ENCODE assay signal across 9 cellular contexts in the genomic region with DNA sequence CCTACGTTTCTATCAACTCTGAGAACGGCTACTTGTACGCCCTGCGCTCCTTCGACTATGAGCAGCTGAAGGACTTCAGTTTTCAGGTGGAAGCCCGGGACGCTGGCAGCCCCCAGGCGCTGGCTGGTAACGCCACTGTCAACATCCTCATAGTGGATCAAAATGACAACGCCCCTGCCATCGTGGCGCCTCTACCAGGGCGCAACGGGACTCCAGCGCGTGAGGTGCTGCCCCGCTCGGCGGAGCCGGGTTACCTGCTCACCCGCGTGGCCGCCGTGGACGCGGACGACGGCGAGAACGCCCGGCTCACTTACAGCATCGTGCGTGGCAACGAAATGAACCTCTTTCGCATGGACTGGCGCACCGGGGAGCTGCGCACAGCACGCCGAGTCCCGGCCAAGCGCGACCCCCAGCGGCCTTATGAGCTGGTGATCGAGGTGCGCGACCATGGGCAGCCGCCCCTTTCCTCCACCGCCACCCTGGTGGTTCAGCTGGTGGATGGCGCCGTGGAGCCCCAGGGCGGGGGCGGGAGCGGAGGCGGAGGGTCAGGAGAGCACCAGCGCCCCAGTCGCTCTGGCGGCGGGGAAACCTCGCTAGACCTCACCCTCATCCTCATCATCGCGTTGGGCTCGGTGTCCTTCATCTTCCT. TPM values are rescaled to one million over a fixed set of nuclear protein-coding genes. Genes with fewer than 3 reads are reported as not detected.
DNase-seq lines count a peak whose midpoint lies in the region; ATAC-seq and TF ChIP-seq lines count a peak whose summit lies in the region.
"Had no signal": no experiment of that assay in that cellular context is flagged by ENCODE, and none has a peak within 500 bp of the region (broad histone marks: within the 10 kb centered on the region; RNA-seq: fewer than 3 reads in every experiment).

No MANE protein-coding gene starts in this region.

- peaks cover 6 to 32% of the 10 kb centered on the region in 2 donors for H3K4me1 ChIP-seq in breast epithelium
- no peaks in the 10 kb centered on the region for H3K4me1 ChIP-seq in mesendoderm (ENCODE audit: control insufficient read depth, low read depth, low read length)
- H3K4me1 ChIP-seq in upper lobe of right lung = peaks cover 50% of the 10 kb centered on the region

- no TSS peak for BruUV-seq in MCF 10A (replicated peaks; lab: Mats Ljungman, UMichigan)

- H3K79me1 ChIP-seq in mesendoderm (ENCODE audit: low read length) = peaks cover 4% of the 10 kb centered on the region

- peak overlapping the region; percentile 79 for H3K9ac ChIP-seq in mesendoderm (ENCODE audit: low read length)

- H3K27ac ChIP-seq in breast epithelium = no peak overlapping the region
- peak overlapping the region; percentile 96 for H3K27ac ChIP-seq in caudate nucleus (ENCODE audit: low read depth, low read length)
- peak overlapping the region; percentile 2 for H3K27ac ChIP-seq in mesendoderm (ENCODE audit: low read depth, low read length)
- H3K27ac ChIP-seq in upper lobe of right lung = no peak overlapping the region
- no peak overlapping the region for H3K27ac ChIP-seq in CD4-positive, alpha-beta T cell (ENCODE audit: low read depth, low read length)
- H3K27ac ChIP-seq: epithelial cell of prostate had no signal

- no peaks in the 10 kb centered on the region for H3K36me3 ChIP-seq in breast epithelium
- no peaks in the 10 kb centered on the region for H3K36me3 ChIP-seq in mesendoderm (ENCODE audit: control insufficient read depth, insufficient read depth, low read length)
- H3K36me3 ChIP-seq in upper lobe of right lung = no peaks in the 10 kb centered on the region

- H3K36me3 Mint-ChIP-seq in MCF 10A (ENCODE audit: insufficient read depth, unreplicated experiment) = no peaks in the 10 kb centered on the region
- H3K36me3 Mint-ChIP-seq in CD4-positive, alpha-beta T cell (ENCODE audit: low read depth) = no peaks in the 10 kb centered on the region

- WGBS in mesendoderm (ENCODE audit: extremely low coverage, insufficient coverage, low lambda C conversion rate) = no CpG with 5 or more reads among the region's 63 CpGs

- H3K27me3 Mint-ChIP-seq in MCF 10A (ENCODE audit: insufficient read depth, unreplicated experiment) = peaks cover 39% of the 10 kb centered on the region
- peaks cover 76% of the 10 kb centered on the region for H3K27me3 Mint-ChIP-seq in CD4-positive, alpha-beta T cell

- H3K79me2 ChIP-seq in mesendoderm (ENCODE audit: control insufficient read depth, insufficient read depth, low read length) = peaks cover 62% of the 10 kb centered on the region

- H3K4me3 ChIP-seq in breast epithelium (peak overlapping the region; percentile 6 to 63 (median 42)), mesendoderm (ENCODE audit: low read length) (peak overlapping the region; percentile 64), upper lobe of right lung (peak overlapping the region; percentile 14)

- no peak for TF ChIP-seq POLR2A in breast epithelium (IDR thresholded peaks at IDR 0.05)

- no peak overlapping the region for H4K8ac ChIP-seq in mesendoderm (ENCODE audit: low read depth, low read length)

- no peak for ATAC-seq in upper lobe of right lung
- ATAC-seq in GM19467 (IDR thresholded peaks at IDR 0.05; ENCODE audit: unreplicated experiment) = no peak
- ATAC-seq in CD4-positive, alpha-beta T cell (ENCODE audit: poor library complexity) = no peak

- H2BK15ac ChIP-seq in mesendoderm (replicated peaks; ENCODE audit: low read depth) = no peak overlapping the region

- H3K18ac ChIP-seq in mesendoderm (ENCODE audit: low read length) = peak overlapping the region; percentile 29

- no peak overlapping the region for H2BK120ac ChIP-seq in mesendoderm (ENCODE audit: low read depth, low read length)

- TF ChIP-seq CTCF in breast epithelium (IDR thresholded peaks at IDR 0.05) (no peak), MCF 10A (IDR thresholded peaks at IDR 0.05; ENCODE audit: unreplicated experiment) (no peak), upper lobe of right lung (IDR thresholded peaks at IDR 0.05) (no peak)
- TF ChIP-seq CTCF in CD4-positive, alpha-beta T cell (IDR thresholded peaks at IDR 0.05) = no peak

- no peak for DNase-seq in breast epithelium (ENCODE audit: low spot score in 2 of 2)
- no peak for DNase-seq in MCF 10A (ENCODE audit: unreplicated experiment)
- peak in 53 of 61 donors; percentile 17 to 82 (median 64) for DNase-seq in caudate nucleus (lab: John Stamatoyannopoulos, UW)
- DNase-seq in mesendoderm = peak; percentile 78
- DNase-seq in upper lobe of right lung = no peak
- no peak for DNase-seq in NAMALWA (ENCODE audit: low spot score)
- no peak for DNase-seq in CD4-positive, alpha-beta T cell

- no peak overlapping the region for H4K5ac ChIP-seq in mesendoderm (ENCODE audit: low read length)

- H3K23ac ChIP-seq in mesendoderm (ENCODE audit: low read length) = peak overlapping the region; percentile 80

- no peaks in the 10 kb centered on the region for H3K9me3 ChIP-seq in breast epithelium
- no peaks in the 10 kb centered on the region for H3K9me3 ChIP-seq in upper lobe of right lung
- H3K9me3 ChIP-seq in CD4-positive, alpha-beta T cell (ENCODE audit: control insufficient read depth, low read length) = no peaks in the 10 kb centered on the region

- H3K27me3 ChIP-seq in breast epithelium (peaks cover 3 to 89% of the 10 kb centered on the region in 2 donors), mesendoderm (ENCODE audit: insufficient read depth, low read length, poor library complexity) (no peaks in the 10 kb centered on the region), upper lobe of right lung (peaks cover 74% of the 10 kb centered on the region)
- H3K27me3 ChIP-seq in CD4-positive, alpha-beta T cell (ENCODE audit: control insufficient read depth, insufficient read depth, low read length) = peaks cover 68% of the 10 kb centered on the region

- H3K27ac Mint-ChIP-seq in MCF 10A (ENCODE audit: low read depth, unreplicated experiment) = no peak overlapping the region
- no peak overlapping the region for H3K27ac Mint-ChIP-seq in CD4-positive, alpha-beta T cell

- peak overlapping the region; percentile 21 for H3K4me2 ChIP-seq in mesendoderm (ENCODE audit: low read length)

- H3K4me3 Mint-ChIP-seq in MCF 10A (ENCODE audit: unreplicated experiment) = no peak overlapping the region
- no peak overlapping the region for H3K4me3 Mint-ChIP-seq in CD4-positive, alpha-beta T cell

- H3K56ac ChIP-seq in mesendoderm (ENCODE audit: low read length) = peak overlapping the region; percentile 97

- CTCF ChIA-PET in MCF 10A (lab: Yijun Ruan, JAX) = interaction anchor here (0.7 to 4.9 kb wide), 4 partner anchors 169 to 1626 kb away, joined by 3 to 26 read pairs (median 8); no protein-coding TSS in a partner anchor
- CTCF ChIA-PET in CD4-positive, alpha-beta T cell (lab: Charles Lee) = no interaction called here

- POLR2A ChIA-PET in MCF 10A (lab: Yijun Ruan, JAX) = no interaction called here
- POLR2A ChIA-PET in CD4-positive, alpha-beta T cell (lab: Charles Lee) = no interaction called here

- peaks cover 5% of the 10 kb centered on the region for H3K9me3 Mint-ChIP-seq in MCF 10A (ENCODE audit: unreplicated experiment)
- no peaks in the 10 kb centered on the region for H3K9me3 Mint-ChIP-seq in CD4-positive, alpha-beta T cell

- intact Hi-C loops in breast epithelium (cut with DNase I; ENCODE audit: low total_unique reads) = no loop called here
- intact Hi-C loops in MCF 10A (cut with micrococcal nuclease) = no loop called here
- intact Hi-C loops in upper lobe of right lung (cut with DNase I) = no loop called here
- intact Hi-C loops in CD4-positive, alpha-beta T cell (cut with DNase I, micrococcal nuclease) = no loop called here

- H2BK5ac ChIP-seq in mesendoderm (ENCODE audit: low read length) = peak overlapping the region; percentile 20

- no peak overlapping the region for H2AK5ac ChIP-seq in mesendoderm (ENCODE audit: low read length)

- peaks cover 6% of the 10 kb centered on the region for H3K4me1 Mint-ChIP-seq in MCF 10A (ENCODE audit: insufficient read depth, unreplicated experiment)
- peaks cover 24% of the 10 kb centered on the region for H3K4me1 Mint-ChIP-seq in CD4-positive, alpha-beta T cell (ENCODE audit: low read depth)

- H3K4ac ChIP-seq in mesendoderm (ENCODE audit: low read depth, low read length) = no peak overlapping the region

RNA-seq across cellular contexts. Expression of gene PCDH10, which starts 2.7 kb away (rescaled TPM):
- total RNA-seq in breast epithelium (under 1 TPM in 2 of 3 donors, not detected in 1; 0.33 to 0.44 TPM), MCF 10A (2022) (not detected in 2 replicates), upper lobe of right lung (0.41 TPM)
- 86.0 TPM for polyA plus RNA-seq in mesendoderm (2013, experiment 1 of 2)
- 86.7 TPM for polyA plus RNA-seq in mesendoderm (2013, experiment 2 of 2)
- not detected for total RNA-seq in CD4-positive, alpha-beta T cell

Comparison
In these comparisons a context has a peak if more than half of its experiments do, and no peak if none do; other contexts are left out.
1. DNase-seq: peak in caudate nucleus (53 of 61) and mesendoderm (single experiment); none in breast epithelium (0 of 2), MCF 10A (single experiment), upper lobe of right lung (single experiment), NAMALWA (single experiment) and CD4-positive, alpha-beta T cell (0 of 10).
2. H3K27ac ChIP-seq: peak in caudate nucleus (single experiment) and mesendoderm (single experiment); none in breast epithelium (0 of 2), upper lobe of right lung (single experiment) and CD4-positive, alpha-beta T cell (single experiment).
3. H3K4me3 ChIP-seq: peak in every context shown above with its lines; median percentile 64 in mesendoderm; 42 in breast epithelium; 14 in upper lobe of right lung.